Comparison of ENCODE assay signal across 8 cellular contexts in the genomic region with DNA sequence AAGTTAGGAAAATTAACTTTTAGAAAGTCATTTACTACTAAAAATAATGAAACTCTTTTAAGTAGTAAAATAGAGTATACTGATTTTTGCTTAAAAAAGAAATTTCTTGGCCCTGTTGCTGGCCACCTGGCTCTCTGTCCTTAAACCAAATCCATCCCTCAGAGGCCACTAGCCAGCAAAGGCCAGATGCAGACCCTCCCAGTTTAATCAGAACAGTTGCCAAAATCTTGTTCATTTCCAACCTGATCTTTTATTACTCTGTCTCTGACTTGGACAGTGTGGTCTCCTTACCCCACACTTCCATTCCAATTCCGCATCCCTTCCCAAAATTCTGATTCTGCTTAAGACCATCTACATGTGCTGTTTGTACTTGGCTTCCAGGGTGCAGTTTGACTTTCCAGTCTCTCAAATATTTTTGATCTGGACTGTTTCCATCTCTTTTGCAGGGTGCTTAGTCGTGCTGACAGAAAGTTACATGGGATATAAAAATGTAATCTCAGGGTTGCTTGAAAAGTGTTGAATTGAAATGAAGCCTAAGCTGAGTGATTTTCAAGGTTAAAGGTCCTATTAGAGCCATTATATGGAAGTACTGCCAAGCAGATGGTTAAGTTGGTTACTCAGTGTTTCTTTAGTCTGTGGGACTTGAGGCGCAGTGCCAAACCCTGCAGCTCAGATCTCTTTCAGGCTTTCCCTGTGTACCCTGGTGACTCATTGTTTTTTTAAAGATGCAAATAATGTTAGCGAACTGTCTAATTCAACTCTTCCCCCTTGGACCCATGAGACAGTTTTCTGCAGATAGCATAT. TPM values are rescaled to one million over a fixed set of nuclear protein-coding genes. Genes with fewer than 3 reads are reported as not detected.
DNase-seq lines count a peak whose midpoint lies in the region; ATAC-seq and TF ChIP-seq lines count a peak whose summit lies in the region.

No MANE protein-coding gene starts in this region.

- H3K27me3 ChIP-seq in breast epithelium = no peaks in the 10 kb centered on the region

- peak; percentile 13 for DNase-seq in stimulated activated CD4-positive, alpha-beta T cell treated with anti-CD3 and anti-CD28 coated beads, Interleukin-4, amount 100 ng/mL, for 1 hour
- no peak for DNase-seq in stimulated activated CD4-positive, alpha-beta T cell treated with anti-CD3 and anti-CD28 coated beads, Interleukin-12 subunit alpha, Interleukin-12 subunit beta, amount 100 ng/mL, for 4 hours
- peak; percentile 67 for DNase-seq in NCI-H2196 (lab: John Stamatoyannopoulos, UW; ENCODE audit: unreplicated experiment)
- peak; percentile 71 to 84 for DNase-seq in breast epithelium (ENCODE audit: low spot score in 2 of 2)
- peak; percentile 60 for DNase-seq in mucosa of gallbladder (ENCODE audit: low spot score)
- DNase-seq in activated effector memory CD4-positive, alpha-beta T cell treated with Interleukin-2 at 50 U/mL for 16 hours = no peak
- DNase-seq in activated T-cell treated with anti-CD3 and anti-CD28 coated beads for 4 hours = no peak

- TF ChIP-seq CTCF in breast epithelium (IDR thresholded peaks at IDR 0.05) = no peak

- no peak overlapping the region for H3K4me3 ChIP-seq in breast epithelium

- H3K36me3 ChIP-seq in breast epithelium = no peaks in the 10 kb centered on the region

- no peak for TF ChIP-seq POLR2A in breast epithelium (IDR thresholded peaks at IDR 0.05)

- peak overlapping the region; percentile 31 to 45 for H3K27ac ChIP-seq in breast epithelium

- H3K9me3 ChIP-seq in breast epithelium = no peaks in the 10 kb centered on the region

- intact Hi-C loops in breast epithelium (cut with DNase I; ENCODE audit: low total_unique reads) = no loop called here

- ATAC-seq in HG02642 (IDR thresholded peaks at IDR 0.05; ENCODE audit: poor library complexity, unreplicated experiment) = peak; percentile 84

- peaks cover 0 to under 1% of the 10 kb centered on the region in 2 donors for H3K4me1 ChIP-seq in breast epithelium

RNA-seq across cellular contexts. Expression of gene DCP2, which starts 18.4 kb away (rescaled TPM):
- total RNA-seq in breast epithelium (10 to 100 TPM; 26.2 to 67.0 (median 43.9) TPM), mucosa of gallbladder (42.5 TPM)

RNA-seq across cellular contexts. Expression of gene REEP5, which starts 36.1 kb away (rescaled TPM):
- total RNA-seq in breast epithelium = 100 to 1,000 TPM in 2 of 3 donors, 10 to 100 TPM in 1; 96.4 to 177 (median 117) TPM
- total RNA-seq in mucosa of gallbladder = 104 TPM

Comparison
In these comparisons a context has a peak if more than half of its experiments do, and no peak if none do; other contexts are left out.
1. DNase-seq: peak in stimulated activated CD4-positive, alpha-beta T cell treated with anti-CD3 and anti-CD28 coated beads, Interleukin-4, amount 100 ng/mL, for 1 hour (single experiment), NCI-H2196 (single experiment), breast epithelium (2 of 2) and mucosa of gallbladder (single experiment); none in stimulated activated CD4-positive, alpha-beta T cell treated with anti-CD3 and anti-CD28 coated beads, Interleukin-12 subunit alpha, Interleukin-12 subunit beta, amount 100 ng/mL, for 4 hours (single experiment), activated effector memory CD4-positive, alpha-beta T cell treated with Interleukin-2 at 50 U/mL for 16 hours (single experiment) and activated T-cell treated with anti-CD3 and anti-CD28 coated beads for 4 hours (single experiment).